1 cellular context compared by ENCODE assay signal in genomic region chr19:3396881-3397265, GRCh38.
TF ChIP-seq lines count a peak whose summit lies in the region.

No MANE protein-coding gene starts in this region.

TF ChIP-seq in HepG2, 621 proteins besides CTCF, POLR2A, EP300 and RAD21 (continued from another document):
- TF ChIP-seq GMEB1 (CRISPR knock-in tag; IDR thresholded peaks at IDR 0.05; ENCODE audit: borderline replicate concordance) (0 out of 2 replicates have a peak, but pooled peaks have one; percentile 0), ZNF232 (CRISPR knock-in tag; IDR thresholded peaks at IDR 0.05; ENCODE audit: borderline replicate concordance) (no peak), TRAFD1 (CRISPR knock-in tag; IDR thresholded peaks at IDR 0.05; ENCODE audit: borderline replicate concordance) (no peak), SRY (CRISPR knock-in tag; IDR thresholded peaks at IDR 0.05) (no peak), ZNF318 (CRISPR knock-in tag; IDR thresholded peaks at IDR 0.05) (no peak), RERE (CRISPR knock-in tag; IDR thresholded peaks at IDR 0.05; ENCODE audit: low read depth) (no peak), HNRNPUL1 (IDR thresholded peaks at IDR 0.05; ENCODE audit: low read depth, low read length) (no peak), ZFP36 (IDR thresholded peaks at IDR 0.05; ENCODE audit: borderline replicate concordance, low read depth, low read length, partially characterized antibody) (no peak), CHCHD3 (CRISPR knock-in tag; IDR thresholded peaks at IDR 0.05) (no peak), PHF21A (CRISPR knock-in tag; IDR thresholded peaks at IDR 0.05) (no peak), RFXANK (CRISPR knock-in tag; IDR thresholded peaks at IDR 0.05) (no peak), ZNF768 (CRISPR knock-in tag; IDR thresholded peaks at IDR 0.05) (no peak), PCBP2 (optimal IDR thresholded peaks at IDR 0.05; ENCODE audit: low read depth, low read length, poor library complexity, severe bottlenecking) (no peak), ZNF264 (CRISPR knock-in tag; IDR thresholded peaks at IDR 0.05) (no peak), TCF12 (IDR thresholded peaks at IDR 0.05) (no peak), TCF12 (CRISPR knock-in tag; IDR thresholded peaks at IDR 0.05) (no peak), THAP11 (CRISPR knock-in tag; IDR thresholded peaks at IDR 0.05) (no peak)
